Comparison of ENCODE assay signal across 17 cellular contexts in the genomic region with DNA sequence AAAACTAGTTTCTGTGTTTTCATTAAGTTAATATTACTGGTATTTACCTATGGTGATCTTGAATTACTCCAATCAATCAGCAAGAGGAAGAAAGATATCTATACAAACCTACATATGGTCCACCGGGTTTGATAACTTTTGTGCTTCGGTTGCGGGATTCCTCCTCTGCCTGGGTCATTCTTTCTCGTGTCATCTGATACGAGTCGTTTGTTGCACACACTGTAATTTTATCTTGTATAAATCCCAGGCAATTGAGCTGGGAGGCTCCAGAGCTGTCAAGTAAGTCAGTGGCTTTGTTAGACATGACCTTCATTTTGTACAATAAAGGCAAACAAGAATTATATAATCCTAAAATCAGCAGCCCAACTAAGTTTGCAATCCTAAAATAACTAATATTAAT.
"Had no signal": no experiment of that assay in that cellular context is flagged by ENCODE, and none has a peak within 500 bp of the region (broad histone marks: within the 10 kb centered on the region; RNA-seq: fewer than 3 reads in every experiment).

No MANE protein-coding gene starts in this region.

- H3K4me1 ChIP-seq: breast epithelium had no signal

- DNase-seq: activated CD4-positive, alpha-beta T cell treated with anti-CD3 and anti-CD28 coated beads, Interleukin-2, amount 50 U/mL, for 48 hours; activated CD4-positive, CD25-positive, alpha-beta regulatory T cell treated with anti-CD3 and anti-CD28 coated beads, Interleukin-2, amount 50 U/mL, for 72 hours; activated naive CD4-positive, alpha-beta T cell treated with anti-CD3 and anti-CD28 coated beads for 36 hours; activated naive CD8-positive, alpha-beta T cell treated with anti-CD3 and anti-CD28 coated beads, Interleukin-2, amount 50 U/mL, for 24 hours; aorta; cerebellar nuclear complex; effector memory CD4-positive, alpha-beta T cell; heart right ventricle; left cardiac atrium; midbrain; stimulated activated CD4-positive, alpha-beta T cell treated with anti-CD3 and anti-CD28 coated beads, Interleukin-2, amount 100 ng/mL, for 48 hours; thyroid gland had no signal

- H3K36me3 ChIP-seq: breast epithelium, neural progenitor cell, thyroid gland had no signal

- H3K4me3 Mint-ChIP-seq: activated naive CD4-positive, alpha-beta T cell treated with anti-CD3 and anti-CD28 coated beads for 36 hours; activated naive CD8-positive, alpha-beta T cell treated with anti-CD3 and anti-CD28 coated beads, Interleukin-2, amount 50 U/mL, for 24 hours; neural progenitor cell; stimulated activated memory B cell treated with anti-CD40 and anti-IgM and Interleukin-4, amounts not matched to agents 10 μg/mL and 1 μg/mL and 100 μg/mL, for 72 hours had no signal

- ATAC-seq: activated naive CD8-positive, alpha-beta T cell treated with anti-CD3 and anti-CD28 coated beads, Interleukin-2, amount 50 U/mL, for 24 hours; left cardiac atrium; stimulated activated memory B cell treated with anti-CD40 and anti-IgM and Interleukin-4, amounts not matched to agents 10 μg/mL and 1 μg/mL and 100 μg/mL, for 72 hours had no signal

- H3K27me3 Mint-ChIP-seq: activated naive CD8-positive, alpha-beta T cell treated with anti-CD3 and anti-CD28 coated beads, Interleukin-2, amount 50 U/mL, for 24 hours; stimulated activated memory B cell treated with anti-CD40 and anti-IgM and Interleukin-4, amounts not matched to agents 10 μg/mL and 1 μg/mL and 100 μg/mL, for 72 hours had no signal

- H3K36me3 Mint-ChIP-seq: neural progenitor cell had no signal

- H3K9me3 Mint-ChIP-seq: activated naive CD4-positive, alpha-beta T cell treated with anti-CD3 and anti-CD28 coated beads for 36 hours; activated naive CD8-positive, alpha-beta T cell treated with anti-CD3 and anti-CD28 coated beads, Interleukin-2, amount 50 U/mL, for 24 hours; activated T-helper 2 cell treated with anti-CD3 and anti-CD28 coated beads, Interferon-gamma antibody, Interleukin-2, Interleukin-4, amounts not matched to agents 10 μg/mL and 5 μg/mL and 100 μg/mL, durations not matched to agents 14 hours and 24 hours and 36 hours; neural progenitor cell; stimulated activated memory B cell treated with anti-CD40 and anti-IgM and Interleukin-4, amounts not matched to agents 10 μg/mL and 1 μg/mL and 100 μg/mL, for 72 hours had no signal

- H3K27ac ChIP-seq: breast epithelium, heart right ventricle, thyroid gland had no signal

- H3K4me3 ChIP-seq: breast epithelium, heart right ventricle, lung, neural progenitor cell, thyroid gland had no signal

- H3K27ac Mint-ChIP-seq: activated naive CD4-positive, alpha-beta T cell treated with anti-CD3 and anti-CD28 coated beads for 36 hours; activated naive CD8-positive, alpha-beta T cell treated with anti-CD3 and anti-CD28 coated beads, Interleukin-2, amount 50 U/mL, for 24 hours; activated T-helper 2 cell treated with anti-CD3 and anti-CD28 coated beads, Interferon-gamma antibody, Interleukin-2, Interleukin-4, amounts not matched to agents 10 μg/mL and 5 μg/mL and 100 μg/mL, durations not matched to agents 14 hours and 24 hours and 36 hours; neural progenitor cell; stimulated activated memory B cell treated with anti-CD40 and anti-IgM and Interleukin-4, amounts not matched to agents 10 μg/mL and 1 μg/mL and 100 μg/mL, for 72 hours had no signal

- H3K9me3 ChIP-seq: breast epithelium, heart right ventricle, thyroid gland had no signal

- H3K27me3 ChIP-seq: breast epithelium, heart right ventricle, neural progenitor cell, thyroid gland had no signal
